In genomic region chr19:19776206-19777008, GRCh38 we compare ENCODE assay signal across 8 cellular contexts. TPM values are rescaled to one million over a fixed set of nuclear protein-coding genes. Genes with fewer than 3 reads are reported as not detected.
A peak's percentile ranks its signal among the peaks of the same experiment; 100 is the strongest.
DNase-seq lines count a peak whose midpoint lies in the region; ATAC-seq and TF ChIP-seq lines count a peak whose summit lies in the region.

No MANE protein-coding gene starts in this region.

- DNase-seq in AG09319 (ENCODE audit: extremely low read depth, low read depth) (peak; percentile 96), NCI-H345 (lab: John Stamatoyannopoulos, UW) (peak; percentile 92), iris pigment epithelial cell (ENCODE audit: low read depth) (peak; percentile 99), spleen (peak; percentile 99)
- DNase-seq in activated CD4-positive, CD25-positive, alpha-beta regulatory T cell (lab: John Stamatoyannopoulos, UW) = peak; percentile 78 to 82 (median 80)
- DNase-seq in central memory CD8-positive, alpha-beta T cell (ENCODE audit: low spot score in 2 of 2) = peak; percentile 84 to 87

- H3K27ac Mint-ChIP-seq in central memory CD8-positive, alpha-beta T cell (ENCODE audit: low read depth) = peak overlapping the region; percentile 95

- no peaks in the 10 kb centered on the region for H3K27me3 ChIP-seq in spleen (replicated peaks in 1 of 7)

- H3K4me1 ChIP-seq in spleen = peaks cover 8 to 43% (median 27%) of the 10 kb centered on the region in 6 donors

- peaks cover 8% of the 10 kb centered on the region for H3K36me3 Mint-ChIP-seq in central memory CD8-positive, alpha-beta T cell (ENCODE audit: insufficient read depth)

- peak overlapping the region; percentile 26 to 84 (median 76) for H3K27ac ChIP-seq in spleen

- peak in 1 of 3 donors; percentile 54 for TF ChIP-seq POLR2A in spleen (IDR thresholded peaks at IDR 0.05)

- no peaks in the 10 kb centered on the region for H3K9me3 Mint-ChIP-seq in central memory CD8-positive, alpha-beta T cell

- peak; percentile 97 for ATAC-seq in GM19025 (IDR thresholded peaks at IDR 0.05; ENCODE audit: low read depth, unreplicated experiment)
- ATAC-seq in HG03280 (IDR thresholded peaks at IDR 0.05; ENCODE audit: unreplicated experiment) = peak; percentile 97
- ATAC-seq in central memory CD8-positive, alpha-beta T cell (replicated peaks; ENCODE audit: extremely low read depth, poor library complexity, severe bottlenecking) = peak; percentile 100

- H3K27me3 Mint-ChIP-seq in central memory CD8-positive, alpha-beta T cell = no peaks in the 10 kb centered on the region

- intact Hi-C loops in spleen (cut with DNase I; ENCODE audit: low total_unique reads) = no loop called here

- 0 to 2% (median 0%) methylated on average over 9 to 36 of the region's 36 CpGs for WGBS in spleen, 5 donors

- H3K36me3 ChIP-seq in spleen = peaks cover 0 to 6% (median 0%) of the 10 kb centered on the region in 6 donors

- TF ChIP-seq CTCF in AG09319 (IDR thresholded peaks at IDR 0.05; ENCODE audit: low read depth, low read length) = no peak; the same call in none of the 2 replicates
- TF ChIP-seq CTCF in spleen (IDR thresholded peaks at IDR 0.05 in 8 of 11, conservative IDR thresholded peaks at IDR 0.05 in 3 of 11) = peak in 9 of 11 experiments; percentile 6 to 57 (median 30)

- peak overlapping the region; percentile 60 to 95 (median 92) for H3K4me3 ChIP-seq in spleen

- H3K4me1 Mint-ChIP-seq in central memory CD8-positive, alpha-beta T cell = peaks cover 35% of the 10 kb centered on the region

- H3K9me3 ChIP-seq in spleen = peaks cover 0 to 6% (median 0%) of the 10 kb centered on the region in 8 donors

- peak overlapping the region; percentile 93 for H3K4me3 Mint-ChIP-seq in central memory CD8-positive, alpha-beta T cell

RNA-seq across cellular contexts. Expression of gene ZNF14, which starts 43.5 kb away (rescaled TPM):
- 10 to 100 TPM in 5 of 7 donors, 1 to 10 TPM in 2; 8.0 to 17.1 (median 11.5) TPM for total RNA-seq in spleen
- 1 to 10 TPM; 5.2 to 7.6 (median 6.2) TPM for polyA plus RNA-seq in spleen

RNA-seq across cellular contexts. Expression of gene ZNF506, which starts 45.1 kb away (rescaled TPM):
- total RNA-seq in spleen = 100 to 1,000 TPM in 2 of 7 donors, 10 to 100 TPM in 5; 38.8 to 114 (median 42.1) TPM
- polyA plus RNA-seq in spleen = 10 to 100 TPM in 1 of 3 donors, 1 to 10 TPM in 2; 6.3 to 10.4 (median 9.0) TPM

Comparison
In these comparisons a context has a peak if more than half of its experiments do, and no peak if none do; other contexts are left out.
1. Peak in every context shown above with its lines: DNase-seq, ATAC-seq, H3K4me3 ChIP-seq and H3K27ac ChIP-seq.